24 cellular contexts compared by ENCODE assay signal in genomic region chr16:68450741-68451140, GRCh38. TPM values are rescaled to one million over a fixed set of nuclear protein-coding genes. Genes with fewer than 3 reads are reported as not detected.
DNase-seq lines count a peak whose midpoint lies in the region; TF ChIP-seq lines count a peak whose summit lies in the region.
"Had no signal": no experiment of that assay in that cellular context is flagged by ENCODE, and none has a peak within 500 bp of the region (broad histone marks: within the 10 kb centered on the region; RNA-seq: fewer than 3 reads in every experiment).

No MANE protein-coding gene starts in this region.

- H3F3A ChIP-seq in smooth muscle cell (ENCODE audit: low read depth): no peaks in the 10 kb centered on the region

- DNase-seq in AG10803 (ENCODE audit: low read depth) (peak; percentile 42), GM03348 (ENCODE audit: low spot score) (peak; percentile 32), NCI-H82 treated with DMSO at 0.1 percent for 48 hours (lab: John Stamatoyannopoulos, UW; ENCODE audit: unreplicated experiment) (peak; percentile 87), kidney tubule cell (ENCODE audit: low spot score) (peak; percentile 46), NCI-H128 (lab: John Stamatoyannopoulos, UW; ENCODE audit: unreplicated experiment) (no peak), HUDEP-2 (lab: John Stamatoyannopoulos, UW; ENCODE audit: unreplicated experiment in 76 of 76) (no peak), BE2C (no peak), smooth muscle cell (lab: John Stamatoyannopoulos, UW; ENCODE audit: unreplicated experiment) (no peak)
- DNase-seq: activated CD4-positive, alpha-beta T cell treated with anti-CD3 and anti-CD28 coated beads, Interleukin-2, amount 50 U/mL, for 48 hours; activated naive CD4-positive, alpha-beta T cell treated with anti-CD3 and anti-CD28 coated beads for 36 hours; amniotic stem cell; colonic mucosa; esophagus squamous epithelium; IMR-90; naive thymus-derived CD4-positive, alpha-beta T cell; NCI-H1092; NCI-H1930; NCI-H2227 treated with DMSO at 0.1 percent for 48 hours; NCI-H774; T-helper 1 cell; transverse colon had no signal

- no peak overlapping the region for H2AFZ ChIP-seq in smooth muscle cell (ENCODE audit: low read depth)

- H3K36me3 ChIP-seq in BE2C (no peaks in the 10 kb centered on the region), smooth muscle cell (ENCODE audit: low read depth) (no peaks in the 10 kb centered on the region)
- H3K36me3 ChIP-seq: colonic mucosa, esophagus squamous epithelium, gastroesophageal sphincter, transverse colon had no signal

- H3K9me3 ChIP-seq in BE2C: no peaks in the 10 kb centered on the region
- no peaks in the 10 kb centered on the region for H3K9me3 ChIP-seq in smooth muscle cell (replicated peaks; ENCODE audit: low read depth)
- H3K9me3 ChIP-seq: colonic mucosa, esophagus squamous epithelium, gastroesophageal sphincter, transverse colon had no signal

- no peak overlapping the region for H3K4me3 ChIP-seq in AG10803 (ENCODE audit: low read length)
- H3K4me3 ChIP-seq in BE2C (ENCODE audit: low read depth, low read length): no peak overlapping the region
- no peak overlapping the region for H3K4me3 ChIP-seq in smooth muscle cell
- H3K4me3 ChIP-seq: colonic mucosa, esophagus squamous epithelium, gastroesophageal sphincter, transverse colon had no signal

- peaks cover 2% of the 10 kb centered on the region; the same call in 1 of the 2 replicates for H3K4me1 ChIP-seq in BE2C
- no peaks in the 10 kb centered on the region for H3K4me1 ChIP-seq in smooth muscle cell (ENCODE audit: low read depth)

- no peaks in the 10 kb centered on the region for H4K20me1 ChIP-seq in smooth muscle cell (ENCODE audit: low read depth)

- H3K79me2 ChIP-seq in smooth muscle cell (ENCODE audit: low read depth): no peaks in the 10 kb centered on the region

- no peak overlapping the region for H3K9ac ChIP-seq in smooth muscle cell (ENCODE audit: low read depth)

- 55% methylated on average over 2 of the region's 2 CpGs for WGBS in smooth muscle cell (ENCODE audit: low lambda C conversion rate)

- no peak overlapping the region for H3K27ac ChIP-seq in smooth muscle cell (ENCODE audit: low read depth)
- H3K27ac ChIP-seq: colonic mucosa, esophagus squamous epithelium, gastroesophageal sphincter, RWPE1, transverse colon had no signal

- H3K4me2 ChIP-seq in smooth muscle cell: no peak overlapping the region

- H3K27me3 ChIP-seq in BE2C: peaks cover 20% of the 10 kb centered on the region
- peaks cover 14% of the 10 kb centered on the region for H3K27me3 ChIP-seq in smooth muscle cell (ENCODE audit: low read depth)

- TF ChIP-seq CTCF in AG10803 (conservative IDR thresholded peaks at IDR 0.05; ENCODE audit: low read length) (no peak), BE2C (IDR thresholded peaks at IDR 0.05; ENCODE audit: low read depth, low read length) (no peak), smooth muscle cell (IDR thresholded peaks at IDR 0.05; ENCODE audit: borderline replicate concordance, insufficient read depth, poor library complexity, severe bottlenecking) (no peak)

RNA-seq across cellular contexts. Expression of gene SMPD3, which starts 2.4 kb away (rescaled TPM):
- 17.9 TPM for polyA plus RNA-seq in BE2C (2012; ENCODE audit: insufficient read depth, insufficient read length, low read depth)
- total RNA-seq in smooth muscle cell: 0.13 and 0.63 TPM in 2 replicates
- polyA plus RNA-seq in smooth muscle cell: 0.73 and 3.1 TPM in 2 replicates
- total RNA-seq: H4, IMR-90 had no signal
- polyA plus RNA-seq: IMR-90 had no signal

Comparison
In these comparisons a context has a peak if more than half of its experiments do, and no peak if none do; other contexts are left out.
1. DNase-seq: peak in AG10803 (single experiment), GM03348 (single experiment), NCI-H82 treated with DMSO at 0.1 percent for 48 hours (single experiment) and kidney tubule cell (single experiment); none in NCI-H128 (single experiment), HUDEP-2 (0 of 76), BE2C (single experiment) and smooth muscle cell (single experiment).